In genomic region chr13:26983533-26984315, GRCh38 we compare ENCODE assay signal across 13 cellular contexts.
DNase-seq lines count a peak whose midpoint lies in the region; ATAC-seq and TF ChIP-seq lines count a peak whose summit lies in the region.
"Had no signal": no experiment of that assay in that cellular context is flagged by ENCODE, and none has a peak within 500 bp of the region (broad histone marks: within the 10 kb centered on the region; RNA-seq: fewer than 3 reads in every experiment).

No MANE protein-coding gene starts in this region.

- H3K4me3 ChIP-seq in mammary epithelial cell (replicated peaks in 1 of 3; ENCODE audit: insufficient read depth in 1 of 3, low read depth in 2 of 3, low read length in 3 of 3) (no peak overlapping the region), adipocyte (ENCODE audit: low read length) (peak overlapping the region; percentile 73), lower lobe of right lung (no peak overlapping the region), upper lobe of left lung (no peak overlapping the region)
- H3K4me3 ChIP-seq: HAP-1 had no signal

- H3K9ac ChIP-seq in mammary epithelial cell (ENCODE audit: insufficient read depth, low read length): no peak overlapping the region
- peak overlapping the region; percentile 39 for H3K9ac ChIP-seq in adipocyte (ENCODE audit: low read length)

- WGBS in mammary epithelial cell (ENCODE audit: low coverage, missing lambda C conversion rate): 92% methylated on average over 11 of the region's 12 CpGs
- WGBS in upper lobe of left lung, 2 donors: 64 to 75% methylated on average over 12 of the region's 12 CpGs

- no peak for DNase-seq in MCF 10A (ENCODE audit: unreplicated experiment)
- DNase-seq in mammary epithelial cell: no peak
- DNase-seq in adipocyte (ENCODE audit: low read depth): no peak
- no peak for DNase-seq in lower lobe of right lung
- no peak for DNase-seq in upper lobe of left lung
- no peak for DNase-seq in NCI-H1417 (lab: John Stamatoyannopoulos, UW)
- DNase-seq in NCI-H446 treated with DMSO at 0.1 percent for 48 hours (lab: John Stamatoyannopoulos, UW): no peak
- DNase-seq in islet precursor cell: no peak
- DNase-seq: activated B cell treated with CpG ODN at 0.5 μM for 24 hours; effector CD8-positive, alpha-beta T cell; NCI-H1092 treated with DMSO at 0.1 percent for 48 hours had no signal

- peak overlapping the region; percentile 24 for H3K4me3 Mint-ChIP-seq in MCF 10A (ENCODE audit: unreplicated experiment)
- H3K4me3 Mint-ChIP-seq: activated B cell treated with CpG ODN at 0.5 μM for 24 hours; activated naive CD4-positive, alpha-beta T cell treated with anti-CD3 and anti-CD28 coated beads, Interleukin-2, amount 50 U/mL, for 24 hours had no signal

- no peaks in the 10 kb centered on the region for H3K27me3 Mint-ChIP-seq in MCF 10A (ENCODE audit: insufficient read depth, unreplicated experiment)
- H3K27me3 Mint-ChIP-seq: activated naive CD4-positive, alpha-beta T cell treated with anti-CD3 and anti-CD28 coated beads, Interleukin-2, amount 50 U/mL, for 24 hours had no signal

- H3K36me3 Mint-ChIP-seq in MCF 10A (ENCODE audit: insufficient read depth, unreplicated experiment): no peaks in the 10 kb centered on the region
- H3K36me3 Mint-ChIP-seq: activated naive CD4-positive, alpha-beta T cell treated with anti-CD3 and anti-CD28 coated beads, Interleukin-2, amount 50 U/mL, for 24 hours had no signal

- H3K4me1 ChIP-seq in mammary epithelial cell (ENCODE audit: insufficient read depth, low read length): no peaks in the 10 kb centered on the region
- peaks cover 8% of the 10 kb centered on the region for H3K4me1 ChIP-seq in adipocyte (ENCODE audit: control insufficient read depth, insufficient read depth, low read length)
- H3K4me1 ChIP-seq in lower lobe of right lung: peaks cover 30% of the 10 kb centered on the region
- peaks cover 16 to 27% (median 22%) of the 10 kb centered on the region in 4 donors for H3K4me1 ChIP-seq in upper lobe of left lung
- H3K4me1 ChIP-seq: HAP-1 had no signal

- intact Hi-C loops in MCF 10A (cut with micrococcal nuclease) (loop anchor here (1.0 kb wide), 2 partner anchors 36 to 221 kb away; no protein-coding TSS in a partner anchor), mammary epithelial cell (cut with micrococcal nuclease) (loop anchor here (2.0 kb wide), 1 partner anchor 267 kb away; the partner anchor contains the start of gene RPL21), lower lobe of right lung (cut with DNase I) (no loop called here)

- dilution Hi-C loops in mammary epithelial cell (cut with HindIII; ENCODE audit: low sequenced_read_pairs): no loop called here

- H4K20me1 ChIP-seq in mammary epithelial cell (ENCODE audit: insufficient read depth, low read length): no peaks in the 10 kb centered on the region

- H3K27me3 ChIP-seq in mammary epithelial cell (ENCODE audit: insufficient read depth, low read length) (peaks cover 3% of the 10 kb centered on the region), adipocyte (replicated peaks; ENCODE audit: control insufficient read depth, insufficient read depth, low read length) (peaks cover 15% of the 10 kb centered on the region), lower lobe of right lung (ENCODE audit: low read depth) (no peaks in the 10 kb centered on the region), upper lobe of left lung (no peaks in the 10 kb centered on the region)

- no peak overlapping the region for H2AFZ ChIP-seq in mammary epithelial cell (ENCODE audit: low read depth, low read length)

- ATAC-seq in lower lobe of right lung: no peak
- ATAC-seq in upper lobe of left lung (ENCODE audit: low FRiP score in 2 of 2): no peak

- TF ChIP-seq EP300 in upper lobe of left lung (IDR thresholded peaks at IDR 0.05): no peak

- no peak overlapping the region for H3K27ac ChIP-seq in mammary epithelial cell (ENCODE audit: insufficient read depth, low read depth, low read length)
- peak overlapping the region; percentile 57 for H3K27ac ChIP-seq in lower lobe of right lung
- peak overlapping the region; percentile 56 to 75 (median 72) for H3K27ac ChIP-seq in upper lobe of left lung

- H3K9me3 ChIP-seq in mammary epithelial cell (replicated peaks; ENCODE audit: insufficient read depth, low read length) (no peaks in the 10 kb centered on the region), adipocyte (ENCODE audit: control insufficient read depth, low read length) (no peaks in the 10 kb centered on the region), lower lobe of right lung (no peaks in the 10 kb centered on the region), upper lobe of left lung (no peaks in the 10 kb centered on the region)
- H3K9me3 ChIP-seq: HAP-1 had no signal

- no peak overlapping the region for H3K4me2 ChIP-seq in mammary epithelial cell (ENCODE audit: insufficient read depth, low read depth, low read length)

- TF ChIP-seq POLR2A in upper lobe of left lung (IDR thresholded peaks at IDR 0.05): no peak

- peaks cover 18% of the 10 kb centered on the region for H3K4me1 Mint-ChIP-seq in MCF 10A (ENCODE audit: insufficient read depth, unreplicated experiment)
- H3K4me1 Mint-ChIP-seq: activated naive CD4-positive, alpha-beta T cell treated with anti-CD3 and anti-CD28 coated beads, Interleukin-2, amount 50 U/mL, for 24 hours had no signal

- CTCF ChIA-PET in MCF 10A (lab: Yijun Ruan, JAX) (interaction anchor here (0.6 to 7.8 kb wide), 9 partner anchors 37 to 532 kb away, joined by 3 to 177 read pairs (median 4); partner anchors contain the start of gene RASL11A), mammary epithelial cell (lab: Charles Lee; ENCODE audit: low non-redundant PET) (no interaction called here)

- TF ChIP-seq CTCF in MCF 10A (IDR thresholded peaks at IDR 0.05; ENCODE audit: unreplicated experiment) (no peak), mammary epithelial cell (conservative IDR thresholded peaks at IDR 0.05 in 1 of 2, IDR thresholded peaks at IDR 0.05 in 1 of 2; ENCODE audit: extremely low read depth in 1 of 2, insufficient read depth in 1 of 2, low read depth in 1 of 2, low read length in 2 of 2) (no peak), lower lobe of right lung (IDR thresholded peaks at IDR 0.05) (no peak), upper lobe of left lung (IDR thresholded peaks at IDR 0.05) (no peak)

- in situ Hi-C loops in mammary epithelial cell (cut with MboI; ENCODE audit: low sequenced_read_pairs in 2 of 2): loop anchor here (5.0 to 25.0 kb wide), 3 partner anchors 221 to 1004 kb away; partner anchors contain the start of gene URAD (in 2 of the 2)

- BruUV-seq in MCF 10A (replicated peaks; lab: Mats Ljungman, UMichigan) (no TSS peak), mammary epithelial cell (replicated peaks; lab: Mats Ljungman, UMichigan) (no TSS peak)

- H3K36me3 ChIP-seq in mammary epithelial cell (ENCODE audit: insufficient read depth, low read length): no peaks in the 10 kb centered on the region
- H3K36me3 ChIP-seq in adipocyte (ENCODE audit: control insufficient read depth, insufficient read depth, low read length, severe bottlenecking): no peaks in the 10 kb centered on the region
- H3K36me3 ChIP-seq in lower lobe of right lung: no peaks in the 10 kb centered on the region
- no peaks in the 10 kb centered on the region for H3K36me3 ChIP-seq in upper lobe of left lung
- H3K36me3 ChIP-seq: HAP-1 had no signal

- POLR2A ChIA-PET in MCF 10A (lab: Yijun Ruan, JAX): interaction anchor here (1.0 to 1.6 kb wide), 7 partner anchors 9 to 512 kb away, joined by 3 to 10 read pairs (median 3); partner anchors contain the start of gene RPL21

- H3K9me3 Mint-ChIP-seq in MCF 10A (ENCODE audit: unreplicated experiment): no peaks in the 10 kb centered on the region
- H3K9me3 Mint-ChIP-seq: activated B cell treated with CpG ODN at 0.5 μM for 24 hours; activated naive CD4-positive, alpha-beta T cell treated with anti-CD3 and anti-CD28 coated beads, Interleukin-2, amount 50 U/mL, for 24 hours had no signal

- H3K79me2 ChIP-seq in mammary epithelial cell (ENCODE audit: insufficient read depth, low read length): no peaks in the 10 kb centered on the region

- no peak overlapping the region for H3K27ac Mint-ChIP-seq in MCF 10A (ENCODE audit: low read depth, unreplicated experiment)
- H3K27ac Mint-ChIP-seq: activated B cell treated with CpG ODN at 0.5 μM for 24 hours; activated naive CD4-positive, alpha-beta T cell treated with anti-CD3 and anti-CD28 coated beads, Interleukin-2, amount 50 U/mL, for 24 hours had no signal
